8 cellular contexts compared by ENCODE assay signal in the genomic region with DNA sequence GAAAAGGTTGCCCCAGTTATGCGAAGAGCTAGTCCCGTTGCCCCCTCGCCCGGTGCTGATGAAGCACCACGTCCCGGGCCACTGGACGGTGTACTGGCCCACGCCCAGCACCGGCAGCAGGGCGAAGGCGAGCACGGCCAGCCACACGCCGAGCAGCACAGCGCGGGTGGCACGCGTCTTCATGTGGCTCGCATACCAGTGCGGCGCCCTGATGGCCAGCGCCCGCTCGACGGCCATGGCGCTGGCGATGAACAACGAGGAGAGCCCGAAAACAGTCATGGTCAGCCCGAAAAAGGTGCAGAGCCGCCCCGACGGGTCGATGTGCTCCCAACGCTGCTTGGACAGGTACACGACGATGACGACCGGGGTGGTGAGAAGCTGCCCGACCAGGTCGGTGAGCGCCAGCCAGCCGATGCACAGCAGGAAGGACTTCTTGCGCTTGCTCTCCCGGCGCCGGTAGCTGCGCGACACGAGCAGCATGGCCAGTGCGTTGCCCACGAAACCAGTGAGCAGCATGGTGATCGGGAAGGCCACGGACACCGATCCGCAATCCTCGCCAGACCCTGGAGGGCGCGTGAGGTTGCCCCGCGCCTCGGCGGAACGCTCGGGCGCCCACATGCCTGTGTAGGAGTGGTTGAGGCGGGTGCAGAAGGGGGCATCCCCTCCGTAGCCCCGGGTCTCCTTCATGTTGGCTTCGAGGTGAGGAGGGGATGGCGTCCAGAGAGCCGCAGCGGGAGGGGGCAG. TPM values are rescaled to one million over a fixed set of nuclear protein-coding genes. Genes with fewer than 3 reads are reported as not detected.
DNase-seq lines count a peak whose midpoint lies in the region; ATAC-seq and TF ChIP-seq lines count a peak whose summit lies in the region.

No MANE protein-coding gene starts in this region.

- POLR2A ChIA-PET in CD8-positive, alpha-beta memory T cell (lab: Charles Lee): no interaction called here
- POLR2A ChIA-PET in activated CD8-positive, alpha-beta T cell treated with anti-CD3 and anti-CD28 coated beads, Interleukin-2, amount 10 ng/mL, durations not matched to agents 7 days and 5 days (lab: Charles Lee): interaction anchor here (0.9 to 1.7 kb wide), 3 partner anchors 11 to 33 kb away, joined by 3 to 4 read pairs (median 3); a partner anchor contains a TSS

- peaks cover 15 to 22% (median 20%) of the 10 kb centered on the region in 3 donors for H3K4me1 Mint-ChIP-seq in CD8-positive, alpha-beta memory T cell
- H3K4me1 Mint-ChIP-seq in activated CD8-positive, alpha-beta T cell treated with anti-CD3 and anti-CD28 coated beads, Interleukin-2, amount 10 ng/mL, durations not matched to agents 7 days and 5 days (ENCODE audit: low read depth): peaks cover 21% of the 10 kb centered on the region

- H3K4me3 ChIP-seq in CD8-positive, alpha-beta memory T cell (ENCODE audit: low read length): peak overlapping the region; percentile 46
- H3K4me3 ChIP-seq in HAP-1 (peak overlapping the region; percentile 51), foreskin fibroblast (ENCODE audit: low read depth in 1 of 2, low read length in 2 of 2) (peak overlapping the region; percentile 37 to 49), neuron (ENCODE audit: low read length) (peak overlapping the region; percentile 32)

- peak overlapping the region in 1 of 8 donors; percentile 26 for H3K27ac Mint-ChIP-seq in CD8-positive, alpha-beta memory T cell
- H3K27ac Mint-ChIP-seq in activated CD8-positive, alpha-beta T cell treated with anti-CD3 and anti-CD28 coated beads, Interleukin-2, amount 10 ng/mL, durations not matched to agents 7 days and 5 days: no peak overlapping the region

- H3K9me3 Mint-ChIP-seq in CD8-positive, alpha-beta memory T cell: peaks cover 0 to 3% (median 0%) of the 10 kb centered on the region in 5 donors
- H3K9me3 Mint-ChIP-seq in activated CD8-positive, alpha-beta T cell treated with anti-CD3 and anti-CD28 coated beads, Interleukin-2, amount 10 ng/mL, durations not matched to agents 7 days and 5 days (ENCODE audit: insufficient read depth): no peaks in the 10 kb centered on the region

- H3K27ac ChIP-seq in CD8-positive, alpha-beta memory T cell (ENCODE audit: low read depth, low read length): peak overlapping the region; percentile 22

- H2AFZ ChIP-seq in neuron (ENCODE audit: low read depth, low read length): peak overlapping the region; percentile 67

- peak in 3 of 5 donors; percentile 18 to 46 (median 25) for DNase-seq in CD8-positive, alpha-beta memory T cell
- peak in 1 of 2 experiments; percentile 42 for DNase-seq in HAP-1 (ENCODE audit: low spot score in 2 of 2)
- DNase-seq in activated CD8-positive, alpha-beta T cell treated with anti-CD3 and anti-CD28 coated beads, Interleukin-2, amount 10 ng/mL, durations not matched to agents 7 days and 5 days: peak; percentile 32
- peak in 1 of 2 donors; percentile 39 for DNase-seq in foreskin fibroblast
- DNase-seq in NOMO-1 (lab: John Stamatoyannopoulos, UW; ENCODE audit: unreplicated experiment in 2 of 2): no peak
- DNase-seq in cortex of kidney (lab: John Stamatoyannopoulos, UW): no peak
- DNase-seq in HCEC 1CT: no peak

- in situ Hi-C loops in HAP-1 (cut with MboI; ENCODE audit: low sequenced_read_pairs): loop anchor here (10.0 kb wide), 1 partner anchor 512 kb away; no protein-coding TSS in a partner anchor

- CTCF ChIA-PET in CD8-positive, alpha-beta memory T cell (lab: Charles Lee): interaction anchor here (1.4 kb wide), 1 partner anchor 34 kb away, joined by 4 read pairs; a partner anchor contains a TSS
- CTCF ChIA-PET in activated CD8-positive, alpha-beta T cell treated with anti-CD3 and anti-CD28 coated beads, Interleukin-2, amount 10 ng/mL, durations not matched to agents 7 days and 5 days (lab: Charles Lee): interaction anchor here (1.6 kb wide), 1 partner anchor 33 kb away, joined by 3 read pairs; a partner anchor contains a TSS

- no peaks in the 10 kb centered on the region for H3K36me3 Mint-ChIP-seq in CD8-positive, alpha-beta memory T cell
- no peaks in the 10 kb centered on the region for H3K36me3 Mint-ChIP-seq in activated CD8-positive, alpha-beta T cell treated with anti-CD3 and anti-CD28 coated beads, Interleukin-2, amount 10 ng/mL, durations not matched to agents 7 days and 5 days (ENCODE audit: low read depth)

- H3K4me3 Mint-ChIP-seq in CD8-positive, alpha-beta memory T cell: peak overlapping the region; percentile 75 to 84 (median 82)
- H3K4me3 Mint-ChIP-seq in activated CD8-positive, alpha-beta T cell treated with anti-CD3 and anti-CD28 coated beads, Interleukin-2, amount 10 ng/mL, durations not matched to agents 7 days and 5 days: peak overlapping the region; percentile 75

- ATAC-seq in activated CD8-positive, alpha-beta T cell treated with anti-CD3 and anti-CD28 coated beads, Interleukin-2, amount 10 ng/mL, durations not matched to agents 7 days and 5 days: peak; percentile 59

- H3K36me3 ChIP-seq in CD8-positive, alpha-beta memory T cell (ENCODE audit: insufficient read depth, low read length): no peaks in the 10 kb centered on the region
- no peaks in the 10 kb centered on the region; the same call in 1 of the 2 replicates for H3K36me3 ChIP-seq in HAP-1 (replicated peaks)
- H3K36me3 ChIP-seq in neuron (ENCODE audit: insufficient read depth, low read length): no peaks in the 10 kb centered on the region

- H3K9me3 ChIP-seq in CD8-positive, alpha-beta memory T cell (ENCODE audit: low read length): no peaks in the 10 kb centered on the region
- H3K9me3 ChIP-seq in HAP-1: no peaks in the 10 kb centered on the region
- H3K9me3 ChIP-seq in neuron (ENCODE audit: low read length): peaks cover 5% of the 10 kb centered on the region

- peaks cover 29 to 51% of the 10 kb centered on the region in 2 donors for H3K27me3 Mint-ChIP-seq in CD8-positive, alpha-beta memory T cell
- peaks cover 44% of the 10 kb centered on the region for H3K27me3 Mint-ChIP-seq in activated CD8-positive, alpha-beta T cell treated with anti-CD3 and anti-CD28 coated beads, Interleukin-2, amount 10 ng/mL, durations not matched to agents 7 days and 5 days (ENCODE audit: low read depth)

- H3K4me1 ChIP-seq in CD8-positive, alpha-beta memory T cell (ENCODE audit: insufficient read depth, low read length): peaks cover 10% of the 10 kb centered on the region
- H3K4me1 ChIP-seq in HAP-1 (peaks cover 20% of the 10 kb centered on the region), neuron (ENCODE audit: insufficient read depth, low read length) (peaks cover 2% of the 10 kb centered on the region)

- TF ChIP-seq CTCF in foreskin fibroblast (IDR thresholded peaks at IDR 0.05; ENCODE audit: low read depth, low read length): no peak

- peaks cover 29% of the 10 kb centered on the region for H3K27me3 ChIP-seq in CD8-positive, alpha-beta memory T cell (ENCODE audit: insufficient read depth, low read length, poor library complexity, severe bottlenecking)
- no peaks in the 10 kb centered on the region for H3K27me3 ChIP-seq in HAP-1 (ENCODE audit: low read depth)
- peaks cover 34% of the 10 kb centered on the region for H3K27me3 ChIP-seq in neuron (ENCODE audit: insufficient read depth, low read length)

RNA-seq across cellular contexts. Expression of a gene that starts 0.6 kb away (rescaled TPM):
- total RNA-seq in CD8-positive, alpha-beta memory T cell: not detected
- not detected for polyA plus RNA-seq in CD8-positive, alpha-beta memory T cell
- 1 to 10 TPM; 2.8 to 3.4 TPM for total RNA-seq in activated CD8-positive, alpha-beta T cell treated with anti-CD3 and anti-CD28 coated beads, Interleukin-2, amount 10 ng/mL, durations not matched to agents 7 days and 5 days

RNA-seq across cellular contexts. Expression of a gene that starts 33.8 kb away (rescaled TPM):
- 10 to 100 TPM; 98.6 to 99.5 TPM for total RNA-seq in CD8-positive, alpha-beta memory T cell
- 44.7 TPM for polyA plus RNA-seq in CD8-positive, alpha-beta memory T cell
- total RNA-seq in activated CD8-positive, alpha-beta T cell treated with anti-CD3 and anti-CD28 coated beads, Interleukin-2, amount 10 ng/mL, durations not matched to agents 7 days and 5 days: 10 to 100 TPM; 95.9 to 98.6 TPM

Comparison
In these comparisons a context has a peak if more than half of its experiments do, and no peak if none do; other contexts are left out.
1. DNase-seq: peak in CD8-positive, alpha-beta memory T cell (3 of 5) and activated CD8-positive, alpha-beta T cell treated with anti-CD3 and anti-CD28 coated beads, Interleukin-2, amount 10 ng/mL, durations not matched to agents 7 days and 5 days (single experiment); none in NOMO-1 (0 of 2), cortex of kidney (single experiment) and HCEC 1CT (single experiment).
2. Peak in every context shown above with its lines, with median percentiles within 50 percentile points of each other: H3K4me3 ChIP-seq.